1 cellular context compared by ENCODE assay signal in the genomic region with DNA sequence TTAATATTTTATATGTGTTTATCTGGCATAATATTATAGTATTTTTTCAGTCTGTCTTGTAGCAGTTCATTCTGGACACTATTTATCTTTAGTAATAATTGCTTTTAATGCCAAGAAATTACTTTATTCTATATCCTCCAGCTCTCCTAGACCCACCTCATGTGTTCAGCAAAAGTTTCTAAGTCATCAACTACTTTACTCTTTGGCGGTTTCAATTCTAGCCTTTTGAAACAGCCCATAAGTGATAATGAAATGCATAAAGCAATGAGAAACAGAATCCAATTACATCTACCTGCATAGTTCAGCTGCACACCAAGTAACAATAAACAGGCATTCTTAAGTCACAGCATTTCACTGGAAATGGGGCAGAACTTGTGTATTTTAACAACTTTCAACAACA.
TF ChIP-seq lines count a peak whose summit lies in the region.

No MANE protein-coding gene starts in this region.

TF ChIP-seq in HEK293, 187 proteins besides CTCF, POLR2A, EP300 and RAD21:
- TF ChIP-seq KLF9 (tag by site-specific recombination; IDR thresholded peaks at IDR 0.05; ENCODE audit: low read depth) (no peak), ZNF664 (tag by site-specific recombination; IDR thresholded peaks at IDR 0.05) (peak; percentile 51; the same call in 1 of the 2 replicates), ZNF324 (tag by site-specific recombination; IDR thresholded peaks at IDR 0.05) (no peak)
- TF ChIP-seq, protein P1, sequence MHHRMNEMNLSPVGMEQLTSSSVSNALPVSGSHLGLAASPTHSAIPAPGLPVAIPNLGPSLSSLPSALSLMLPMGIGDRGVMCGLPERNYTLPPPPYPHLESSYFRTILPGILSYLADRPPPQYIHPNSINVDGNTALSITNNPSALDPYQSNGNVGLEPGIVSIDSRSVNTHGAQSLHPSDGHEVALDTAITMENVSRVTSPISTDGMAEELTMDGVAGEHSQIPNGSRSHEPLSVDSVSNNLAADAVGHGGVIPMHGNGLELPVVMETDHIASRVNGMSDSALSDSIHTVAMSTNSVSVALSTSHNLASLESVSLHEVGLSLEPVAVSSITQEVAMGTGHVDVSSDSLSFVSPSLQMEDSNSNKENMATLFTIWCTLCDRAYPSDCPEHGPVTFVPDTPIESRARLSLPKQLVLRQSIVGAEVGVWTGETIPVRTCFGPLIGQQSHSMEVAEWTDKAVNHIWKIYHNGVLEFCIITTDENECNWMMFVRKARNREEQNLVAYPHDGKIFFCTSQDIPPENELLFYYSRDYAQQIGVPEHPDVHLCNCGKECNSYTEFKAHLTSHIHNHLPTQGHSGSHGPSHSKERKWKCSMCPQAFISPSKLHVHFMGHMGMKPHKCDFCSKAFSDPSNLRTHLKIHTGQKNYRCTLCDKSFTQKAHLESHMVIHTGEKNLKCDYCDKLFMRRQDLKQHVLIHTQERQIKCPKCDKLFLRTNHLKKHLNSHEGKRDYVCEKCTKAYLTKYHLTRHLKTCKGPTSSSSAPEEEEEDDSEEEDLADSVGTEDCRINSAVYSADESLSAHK (tag by site-specific recombination; IDR thresholded peaks at IDR 0.05), result peak; percentile 92
